In genomic region chr3:114103858-114104257, GRCh38 we compare ENCODE assay signal across 2 cellular contexts.
TF ChIP-seq lines count a peak whose summit lies in the region.

No MANE protein-coding gene starts in this region.

TF ChIP-seq in HepG2, 621 proteins besides CTCF, POLR2A, EP300 and RAD21 (continued from another document):
- TF ChIP-seq MTF2 (CRISPR knock-in tag; IDR thresholded peaks at IDR 0.05; ENCODE audit: borderline replicate concordance) (no peak), ZNF326 (CRISPR knock-in tag; IDR thresholded peaks at IDR 0.05; ENCODE audit: borderline replicate concordance) (no peak), MIER2 (CRISPR knock-in tag; IDR thresholded peaks at IDR 0.05) (no peak)

TF ChIP-seq in GM23338, 12 proteins besides CTCF, POLR2A, EP300 and RAD21 (continued from another document):
- TF ChIP-seq, protein P1, sequence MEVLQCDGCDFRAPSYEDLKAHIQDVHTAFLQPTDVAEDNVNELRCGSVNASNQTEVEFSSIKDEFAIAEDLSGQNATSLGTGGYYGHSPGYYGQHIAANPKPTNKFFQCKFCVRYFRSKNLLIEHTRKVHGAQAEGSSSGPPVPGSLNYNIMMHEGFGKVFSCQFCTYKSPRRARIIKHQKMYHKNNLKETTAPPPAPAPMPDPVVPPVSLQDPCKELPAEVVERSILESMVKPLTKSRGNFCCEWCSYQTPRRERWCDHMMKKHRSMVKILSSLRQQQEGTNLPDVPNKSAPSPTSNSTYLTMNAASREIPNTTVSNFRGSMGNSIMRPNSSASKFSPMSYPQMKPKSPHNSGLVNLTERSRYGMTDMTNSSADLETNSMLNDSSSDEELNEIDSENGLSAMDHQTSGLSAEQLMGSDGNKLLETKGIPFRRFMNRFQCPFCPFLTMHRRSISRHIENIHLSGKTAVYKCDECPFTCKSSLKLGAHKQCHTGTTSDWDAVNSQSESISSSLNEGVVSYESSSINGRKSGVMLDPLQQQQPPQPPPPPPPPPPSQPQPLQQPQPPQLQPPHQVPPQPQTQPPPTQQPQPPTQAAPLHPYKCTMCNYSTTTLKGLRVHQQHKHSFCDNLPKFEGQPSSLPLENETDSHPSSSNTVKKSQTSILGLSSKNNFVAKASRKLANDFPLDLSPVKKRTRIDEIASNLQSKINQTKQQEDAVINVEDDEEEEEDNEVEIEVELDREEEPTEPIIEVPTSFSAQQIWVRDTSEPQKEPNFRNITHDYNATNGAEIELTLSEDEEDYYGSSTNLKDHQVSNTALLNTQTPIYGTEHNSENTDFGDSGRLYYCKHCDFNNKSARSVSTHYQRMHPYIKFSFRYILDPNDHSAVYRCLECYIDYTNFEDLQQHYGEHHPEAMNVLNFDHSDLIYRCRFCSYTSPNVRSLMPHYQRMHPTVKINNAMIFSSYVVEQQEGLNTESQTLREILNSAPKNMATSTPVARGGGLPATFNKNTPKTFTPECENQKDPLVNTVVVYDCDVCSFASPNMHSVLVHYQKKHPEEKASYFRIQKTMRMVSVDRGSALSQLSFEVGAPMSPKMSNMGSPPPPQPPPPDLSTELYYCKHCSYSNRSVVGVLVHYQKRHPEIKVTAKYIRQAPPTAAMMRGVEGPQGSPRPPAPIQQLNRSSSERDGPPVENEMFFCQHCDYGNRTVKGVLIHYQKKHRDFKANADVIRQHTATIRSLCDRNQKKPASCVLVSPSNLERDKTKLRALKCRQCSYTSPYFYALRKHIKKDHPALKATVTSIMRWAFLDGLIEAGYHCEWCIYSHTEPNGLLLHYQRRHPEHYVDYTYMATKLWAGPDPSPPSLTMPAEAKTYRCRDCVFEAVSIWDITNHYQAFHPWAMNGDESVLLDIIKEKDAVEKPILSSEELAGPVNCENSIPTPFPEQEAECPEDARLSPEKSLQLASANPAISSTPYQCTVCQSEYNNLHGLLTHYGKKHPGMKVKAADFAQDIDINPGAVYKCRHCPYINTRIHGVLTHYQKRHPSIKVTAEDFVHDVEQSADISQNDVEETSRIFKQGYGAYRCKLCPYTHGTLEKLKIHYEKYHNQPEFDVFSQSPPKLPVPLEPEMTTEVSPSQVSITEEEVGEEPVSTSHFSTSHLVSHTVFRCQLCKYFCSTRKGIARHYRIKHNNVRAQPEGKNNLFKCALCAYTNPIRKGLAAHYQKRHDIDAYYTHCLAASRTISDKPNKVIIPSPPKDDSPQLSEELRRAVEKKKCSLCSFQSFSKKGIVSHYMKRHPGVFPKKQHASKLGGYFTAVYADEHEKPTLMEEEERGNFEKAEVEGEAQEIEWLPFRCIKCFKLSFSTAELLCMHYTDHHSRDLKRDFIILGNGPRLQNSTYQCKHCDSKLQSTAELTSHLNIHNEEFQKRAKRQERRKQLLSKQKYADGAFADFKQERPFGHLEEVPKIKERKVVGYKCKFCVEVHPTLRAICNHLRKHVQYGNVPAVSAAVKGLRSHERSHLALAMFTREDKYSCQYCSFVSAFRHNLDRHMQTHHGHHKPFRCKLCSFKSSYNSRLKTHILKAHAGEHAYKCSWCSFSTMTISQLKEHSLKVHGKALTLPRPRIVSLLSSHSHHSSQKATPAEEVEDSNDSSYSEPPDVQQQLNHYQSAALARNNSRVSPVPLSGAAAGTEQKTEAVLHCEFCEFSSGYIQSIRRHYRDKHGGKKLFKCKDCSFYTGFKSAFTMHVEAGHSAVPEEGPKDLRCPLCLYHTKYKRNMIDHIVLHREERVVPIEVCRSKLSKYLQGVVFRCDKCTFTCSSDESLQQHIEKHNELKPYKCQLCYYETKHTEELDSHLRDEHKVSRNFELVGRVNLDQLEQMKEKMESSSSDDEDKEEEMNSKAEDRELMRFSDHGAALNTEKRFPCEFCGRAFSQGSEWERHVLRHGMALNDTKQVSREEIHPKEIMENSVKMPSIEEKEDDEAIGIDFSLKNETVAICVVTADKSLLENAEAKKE (CRISPR knock-in tag; IDR thresholded peaks at IDR 0.05) = no peak
- no peak for TF ChIP-seq ZNF331 (CRISPR knock-in tag; IDR thresholded peaks at IDR 0.05; ENCODE audit: low read depth)
- TF ChIP-seq CREB1 (CRISPR knock-in tag; IDR thresholded peaks at IDR 0.05; ENCODE audit: low read depth) = no peak
- TF ChIP-seq, protein P2, sequence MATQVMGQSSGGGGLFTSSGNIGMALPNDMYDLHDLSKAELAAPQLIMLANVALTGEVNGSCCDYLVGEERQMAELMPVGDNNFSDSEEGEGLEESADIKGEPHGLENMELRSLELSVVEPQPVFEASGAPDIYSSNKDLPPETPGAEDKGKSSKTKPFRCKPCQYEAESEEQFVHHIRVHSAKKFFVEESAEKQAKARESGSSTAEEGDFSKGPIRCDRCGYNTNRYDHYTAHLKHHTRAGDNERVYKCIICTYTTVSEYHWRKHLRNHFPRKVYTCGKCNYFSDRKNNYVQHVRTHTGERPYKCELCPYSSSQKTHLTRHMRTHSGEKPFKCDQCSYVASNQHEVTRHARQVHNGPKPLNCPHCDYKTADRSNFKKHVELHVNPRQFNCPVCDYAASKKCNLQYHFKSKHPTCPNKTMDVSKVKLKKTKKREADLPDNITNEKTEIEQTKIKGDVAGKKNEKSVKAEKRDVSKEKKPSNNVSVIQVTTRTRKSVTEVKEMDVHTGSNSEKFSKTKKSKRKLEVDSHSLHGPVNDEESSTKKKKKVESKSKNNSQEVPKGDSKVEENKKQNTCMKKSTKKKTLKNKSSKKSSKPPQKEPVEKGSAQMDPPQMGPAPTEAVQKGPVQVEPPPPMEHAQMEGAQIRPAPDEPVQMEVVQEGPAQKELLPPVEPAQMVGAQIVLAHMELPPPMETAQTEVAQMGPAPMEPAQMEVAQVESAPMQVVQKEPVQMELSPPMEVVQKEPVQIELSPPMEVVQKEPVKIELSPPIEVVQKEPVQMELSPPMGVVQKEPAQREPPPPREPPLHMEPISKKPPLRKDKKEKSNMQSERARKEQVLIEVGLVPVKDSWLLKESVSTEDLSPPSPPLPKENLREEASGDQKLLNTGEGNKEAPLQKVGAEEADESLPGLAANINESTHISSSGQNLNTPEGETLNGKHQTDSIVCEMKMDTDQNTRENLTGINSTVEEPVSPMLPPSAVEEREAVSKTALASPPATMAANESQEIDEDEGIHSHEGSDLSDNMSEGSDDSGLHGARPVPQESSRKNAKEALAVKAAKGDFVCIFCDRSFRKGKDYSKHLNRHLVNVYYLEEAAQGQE (IDR thresholded peaks at IDR 0.05; ENCODE audit: unreplicated experiment) = no peak
